Comparison of ENCODE assay signal across 8 cellular contexts in the genomic region with DNA sequence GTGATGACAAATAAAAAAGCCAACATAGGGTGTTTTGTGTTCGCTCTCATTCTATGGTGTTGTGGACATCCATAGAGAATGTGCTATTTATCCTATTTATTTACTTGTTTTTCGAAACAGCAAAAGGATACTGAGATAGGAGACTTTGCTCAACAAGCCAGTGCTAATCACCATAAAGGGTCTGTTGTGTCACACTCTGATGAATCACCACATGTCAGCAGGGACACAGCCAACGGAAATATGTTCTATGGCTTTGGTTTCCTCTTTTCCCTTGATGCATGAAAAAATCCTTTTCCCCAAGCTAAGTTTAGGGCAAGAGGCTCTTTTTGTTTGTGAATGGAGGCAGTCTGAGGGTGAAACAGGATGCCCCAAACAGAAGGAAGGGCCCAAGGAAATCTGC.
DNase-seq lines count a peak whose midpoint lies in the region; ATAC-seq and TF ChIP-seq lines count a peak whose summit lies in the region.
"Had no signal": no experiment of that assay in that cellular context is flagged by ENCODE, and none has a peak within 500 bp of the region (broad histone marks: within the 10 kb centered on the region; RNA-seq: fewer than 3 reads in every experiment).

No MANE protein-coding gene starts in this region.

- H3K36me3 ChIP-seq in transverse colon, result no peaks in the 10 kb centered on the region

- TF ChIP-seq POLR2A in transverse colon (IDR thresholded peaks at IDR 0.05), result no peak

- H3K4me1 ChIP-seq in transverse colon, result peaks cover 19 to 44% (median 31%) of the 10 kb centered on the region in 4 donors

- no peaks in the 10 kb centered on the region for H3K9me3 ChIP-seq in transverse colon

- peak; percentile 53 for DNase-seq in M059J (ENCODE audit: low read depth)
- DNase-seq in cerebellar cortex (ENCODE audit: low spot score), result peak; percentile 25
- peak; percentile 46 for DNase-seq in kidney tubule cell (ENCODE audit: low spot score)
- no peak for DNase-seq in transverse colon
- no peak for DNase-seq in stimulated activated naive CD8-positive, alpha-beta T cell treated with anti-CD3 and anti-CD28 coated beads, Interleukin-15, Interleukin-2, amounts not matched to agents 100 U/mL and 50 U/mL, for 24 hours
- DNase-seq in cerebellum (ENCODE audit: low spot score), result no peak
- DNase-seq in NK-92 treated with Interleukin-12 subunit alpha and Interleukin-12 subunit beta, amount 100 ng/mL, for 24 hours (lab: John Stamatoyannopoulos, UW), result no peak
- DNase-seq: PC-9 had no signal

- TF ChIP-seq CTCF in transverse colon (IDR thresholded peaks at IDR 0.05), result no peak

- no peak for TF ChIP-seq EP300 in transverse colon (IDR thresholded peaks at IDR 0.05; ENCODE audit: low read depth)

- in situ Hi-C loops in transverse colon (cut with MboI; ENCODE audit: low pct_ligation_motif_present in 1 of 4, low pct_unique_long_range_greater_than_20kb in 1 of 4, low sequenced_read_pairs in 3 of 4), result no loop called here

- no peaks in the 10 kb centered on the region for H3K27me3 ChIP-seq in transverse colon

- H3K4me3 ChIP-seq in transverse colon, result no peak overlapping the region
- H3K4me3 ChIP-seq: PC-9 had no signal

- no peak for ATAC-seq in stimulated activated naive CD8-positive, alpha-beta T cell treated with anti-CD3 and anti-CD28 coated beads, Interleukin-15, Interleukin-2, amounts not matched to agents 100 U/mL and 50 U/mL, for 24 hours

- peak overlapping the region in 3 of 4 donors; percentile 29 to 40 (median 36) for H3K27ac ChIP-seq in transverse colon
- H3K27ac ChIP-seq: PC-9 had no signal

- 64 to 79% methylated on average over 3 of the region's 3 CpGs for WGBS in transverse colon (ENCODE audit: low coverage in 1 of 2), 2 donors

- intact Hi-C loops in transverse colon (cut with DNase I; ENCODE audit: low total_unique reads), result no loop called here

Comparison
In these comparisons a context has a peak if more than half of its experiments do, and no peak if none do; other contexts are left out.
1. DNase-seq: peak in M059J (single experiment), cerebellar cortex (single experiment) and kidney tubule cell (single experiment); none in transverse colon (single experiment), stimulated activated naive CD8-positive, alpha-beta T cell treated with anti-CD3 and anti-CD28 coated beads, Interleukin-15, Interleukin-2, amounts not matched to agents 100 U/mL and 50 U/mL, for 24 hours (single experiment), cerebellum (single experiment) and NK-92 treated with Interleukin-12 subunit alpha and Interleukin-12 subunit beta, amount 100 ng/mL, for 24 hours (single experiment).